Comparison of ENCODE assay signal across 11 cellular contexts in the genomic region with DNA sequence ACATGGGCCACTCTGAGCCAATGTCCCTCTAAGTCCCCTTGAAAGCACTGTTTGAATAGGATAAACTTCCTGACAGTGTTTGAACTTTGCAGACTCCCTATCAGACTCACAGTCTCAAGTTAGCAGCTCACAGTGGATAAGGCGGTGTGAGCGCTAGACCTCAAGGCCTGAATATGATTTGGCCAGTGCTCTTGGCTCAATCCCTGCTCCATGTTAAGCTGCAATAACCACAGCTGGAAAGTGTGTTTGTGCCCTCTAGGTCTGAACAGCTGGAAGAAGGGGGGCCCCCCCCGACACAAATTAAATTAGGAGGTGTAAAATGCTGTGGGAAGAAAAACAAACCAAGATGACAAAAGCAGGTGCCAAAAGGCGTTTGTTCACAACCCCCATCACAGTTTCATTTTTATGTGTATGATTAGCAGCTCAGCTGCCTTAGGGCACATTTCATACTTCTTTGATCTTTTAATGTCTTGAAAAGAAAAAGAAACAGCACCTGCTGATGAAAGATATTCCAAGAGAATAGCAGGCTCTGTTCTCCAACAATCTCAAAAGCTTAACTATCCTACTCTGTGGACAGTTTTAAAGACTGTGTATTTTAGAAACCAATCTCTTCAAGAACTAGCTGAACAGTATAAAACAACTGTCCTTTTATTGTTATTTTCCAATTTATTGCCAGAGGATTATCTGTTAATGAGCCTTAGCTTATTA.
A peak's percentile ranks its signal among the peaks of the same experiment; 100 is the strongest.
DNase-seq lines count a peak whose midpoint lies in the region; ATAC-seq and TF ChIP-seq lines count a peak whose summit lies in the region.
"Had no signal": no experiment of that assay in that cellular context is flagged by ENCODE, and none has a peak within 500 bp of the region (broad histone marks: within the 10 kb centered on the region; RNA-seq: fewer than 3 reads in every experiment).

No MANE protein-coding gene starts in this region.

- H3K79me2 ChIP-seq in trophoblast cell (ENCODE audit: control insufficient read depth, insufficient read depth, low read length, poor library complexity), result no peaks in the 10 kb centered on the region

- intact Hi-C loops in activated CD4-positive, alpha-beta T cell treated with anti-CD3 and anti-CD28 coated beads for 36 hours (cut with DNase I, micrococcal nuclease), result no loop called here

- TF ChIP-seq CTCF in fibroblast of mammary gland (conservative IDR thresholded peaks at IDR 0.05; ENCODE audit: control insufficient read depth, insufficient read depth, low read depth, low read length), result no peak

- no CpG with 5 or more reads among the region's 4 CpGs for WGBS in trophoblast cell (ENCODE audit: extremely low coverage, insufficient coverage, insufficient read length)

- peak; percentile 30 for DNase-seq in activated CD4-positive, alpha-beta T cell treated with anti-CD3 and anti-CD28 coated beads for 36 hours
- no peak for DNase-seq in activated CD4-positive, alpha-beta T cell treated with anti-CD3 and anti-CD28 coated beads, Interleukin-2, amount 10 ng/mL, durations not matched to agents 7 days and 5 days
- DNase-seq in NCI-H1417 (lab: John Stamatoyannopoulos, UW) (peak in 2 of 3 experiments; percentile 56 to 76), fibroblast of mammary gland (ENCODE audit: low read depth) (peak; percentile 14), trophoblast cell (peak in 1 of 2 donors; percentile 16), HuH-7.5 (ENCODE audit: low spot score) (no peak), mucosa of gallbladder (ENCODE audit: low spot score) (no peak)
- no peak for DNase-seq in stimulated activated CD4-positive, alpha-beta T cell treated with anti-CD3 and anti-CD28 coated beads, Interleukin-12 subunit alpha, Interleukin-12 subunit beta, amount 100 ng/mL, for 4 hours
- DNase-seq: effector memory CD4-positive, alpha-beta T cell; NCI-H187 treated with DMSO at 0.1 percent for 48 hours had no signal

- no peak overlapping the region for H3K4me2 ChIP-seq in trophoblast cell (ENCODE audit: low read length)

- no peak overlapping the region for H3K9ac ChIP-seq in trophoblast cell (ENCODE audit: low read length)

- H2BK120ac ChIP-seq in trophoblast cell (ENCODE audit: insufficient read depth, low read length, poor library complexity), result no peak overlapping the region

- no peaks in the 10 kb centered on the region for H3K9me3 Mint-ChIP-seq in activated CD4-positive, alpha-beta T cell treated with anti-CD3 and anti-CD28 coated beads for 36 hours (ENCODE audit: low read depth)
- no peaks in the 10 kb centered on the region for H3K9me3 Mint-ChIP-seq in activated CD4-positive, alpha-beta T cell treated with anti-CD3 and anti-CD28 coated beads, Interleukin-2, amount 10 ng/mL, durations not matched to agents 7 days and 5 days

- H3K27ac Mint-ChIP-seq in activated CD4-positive, alpha-beta T cell treated with anti-CD3 and anti-CD28 coated beads for 36 hours, result no peak overlapping the region
- no peak overlapping the region for H3K27ac Mint-ChIP-seq in activated CD4-positive, alpha-beta T cell treated with anti-CD3 and anti-CD28 coated beads, Interleukin-2, amount 10 ng/mL, durations not matched to agents 7 days and 5 days

- H3K27ac ChIP-seq in trophoblast cell (ENCODE audit: low read depth, low read length), result no peak overlapping the region

- no peaks in the 10 kb centered on the region for H3K9me3 ChIP-seq in trophoblast cell (ENCODE audit: insufficient read depth, low read depth, low read length)
- H3K9me3 ChIP-seq: transverse colon had no signal

- H3K79me1 ChIP-seq in trophoblast cell (ENCODE audit: low read length), result no peaks in the 10 kb centered on the region

- no peak overlapping the region for H3K23ac ChIP-seq in trophoblast cell (ENCODE audit: low read length)

- H4K91ac ChIP-seq in trophoblast cell (ENCODE audit: low read depth, low read length), result peak overlapping the region; percentile 37

- no peak overlapping the region for H2BK5ac ChIP-seq in trophoblast cell (ENCODE audit: low read depth, low read length, poor library complexity)

- no peak overlapping the region for H3K4ac ChIP-seq in trophoblast cell (ENCODE audit: low read depth, low read length)

- no peaks in the 10 kb centered on the region for H3K4me1 ChIP-seq in trophoblast cell (ENCODE audit: control insufficient read depth in 1 of 2, insufficient read depth in 2 of 2, low read length in 2 of 2)

- no peak overlapping the region for H4K8ac ChIP-seq in trophoblast cell (ENCODE audit: low read depth, low read length)

- H3K27me3 Mint-ChIP-seq in activated CD4-positive, alpha-beta T cell treated with anti-CD3 and anti-CD28 coated beads for 36 hours, result no peaks in the 10 kb centered on the region
- no peaks in the 10 kb centered on the region for H3K27me3 Mint-ChIP-seq in activated CD4-positive, alpha-beta T cell treated with anti-CD3 and anti-CD28 coated beads, Interleukin-2, amount 10 ng/mL, durations not matched to agents 7 days and 5 days

- no peak overlapping the region for H3K14ac ChIP-seq in trophoblast cell (ENCODE audit: low read length)

- no peak overlapping the region for H2AK5ac ChIP-seq in trophoblast cell (ENCODE audit: low read length)

- H2BK12ac ChIP-seq in trophoblast cell (ENCODE audit: low read length), result no peak overlapping the region

- H3K4me1 Mint-ChIP-seq in activated CD4-positive, alpha-beta T cell treated with anti-CD3 and anti-CD28 coated beads for 36 hours, result peaks cover 3% of the 10 kb centered on the region
- peaks cover 6% of the 10 kb centered on the region for H3K4me1 Mint-ChIP-seq in activated CD4-positive, alpha-beta T cell treated with anti-CD3 and anti-CD28 coated beads, Interleukin-2, amount 10 ng/mL, durations not matched to agents 7 days and 5 days

- POLR2A ChIA-PET in activated CD4-positive, alpha-beta T cell treated with anti-CD3 and anti-CD28 coated beads for 36 hours (lab: Charles Lee), result no interaction called here
- POLR2A ChIA-PET in activated CD4-positive, alpha-beta T cell treated with anti-CD3 and anti-CD28 coated beads, Interleukin-2, amount 10 ng/mL, durations not matched to agents 7 days and 5 days (lab: Charles Lee), result no interaction called here

- H4K12ac ChIP-seq in trophoblast cell (ENCODE audit: low read depth, low read length), result no peak overlapping the region

- H3K27me3 ChIP-seq in trophoblast cell (ENCODE audit: insufficient read depth, low read length), result no peaks in the 10 kb centered on the region
- H3K27me3 ChIP-seq: transverse colon had no signal

- no peaks in the 10 kb centered on the region for H3K36me3 Mint-ChIP-seq in activated CD4-positive, alpha-beta T cell treated with anti-CD3 and anti-CD28 coated beads for 36 hours (ENCODE audit: low read depth)
- H3K36me3 Mint-ChIP-seq in activated CD4-positive, alpha-beta T cell treated with anti-CD3 and anti-CD28 coated beads, Interleukin-2, amount 10 ng/mL, durations not matched to agents 7 days and 5 days (ENCODE audit: low read depth), result no peaks in the 10 kb centered on the region

- CTCF ChIA-PET in activated CD4-positive, alpha-beta T cell treated with anti-CD3 and anti-CD28 coated beads for 36 hours (lab: Charles Lee), result interaction anchor here (0.6 to 1.2 kb wide), 4 partner anchors 8 to 599 kb away, joined by 3 read pairs; no protein-coding TSS in a partner anchor
- CTCF ChIA-PET in activated CD4-positive, alpha-beta T cell treated with anti-CD3 and anti-CD28 coated beads, Interleukin-2, amount 10 ng/mL, durations not matched to agents 7 days and 5 days (lab: Charles Lee), result interaction anchor here (1.1 kb wide), 1 partner anchor 10 kb away, joined by 4 read pairs; no protein-coding TSS in a partner anchor

- H3K4me3 ChIP-seq in fibroblast of mammary gland (ENCODE audit: control insufficient read depth, low read depth, low read length), result no peak overlapping the region
- H3K4me3 ChIP-seq in trophoblast cell (ENCODE audit: low read depth, low read length), result no peak overlapping the region
- H3K4me3 ChIP-seq: transverse colon had no signal

- no peak for ATAC-seq in activated CD4-positive, alpha-beta T cell treated with anti-CD3 and anti-CD28 coated beads for 36 hours

- H3K18ac ChIP-seq in trophoblast cell (ENCODE audit: low read length), result no peak overlapping the region

- no peak overlapping the region for H3K4me3 Mint-ChIP-seq in activated CD4-positive, alpha-beta T cell treated with anti-CD3 and anti-CD28 coated beads for 36 hours
- no peak overlapping the region for H3K4me3 Mint-ChIP-seq in activated CD4-positive, alpha-beta T cell treated with anti-CD3 and anti-CD28 coated beads, Interleukin-2, amount 10 ng/mL, durations not matched to agents 7 days and 5 days

- H2AFZ ChIP-seq in trophoblast cell (ENCODE audit: insufficient read depth, low read length, poor library complexity), result no peak overlapping the region

- no peaks in the 10 kb centered on the region for H3K36me3 ChIP-seq in trophoblast cell (ENCODE audit: control insufficient read depth in 1 of 2, insufficient read depth in 2 of 2, low read length in 2 of 2)
- H3K36me3 ChIP-seq: transverse colon had no signal

Comparison
In these comparisons a context has a peak if more than half of its experiments do, and no peak if none do; other contexts are left out.
1. DNase-seq: peak in activated CD4-positive, alpha-beta T cell treated with anti-CD3 and anti-CD28 coated beads for 36 hours (single experiment), NCI-H1417 (2 of 3) and fibroblast of mammary gland (single experiment); none in activated CD4-positive, alpha-beta T cell treated with anti-CD3 and anti-CD28 coated beads, Interleukin-2, amount 10 ng/mL, durations not matched to agents 7 days and 5 days (single experiment), stimulated activated CD4-positive, alpha-beta T cell treated with anti-CD3 and anti-CD28 coated beads, Interleukin-12 subunit alpha, Interleukin-12 subunit beta, amount 100 ng/mL, for 4 hours (single experiment), HuH-7.5 (single experiment) and mucosa of gallbladder (single experiment).